In the genomic region with DNA sequence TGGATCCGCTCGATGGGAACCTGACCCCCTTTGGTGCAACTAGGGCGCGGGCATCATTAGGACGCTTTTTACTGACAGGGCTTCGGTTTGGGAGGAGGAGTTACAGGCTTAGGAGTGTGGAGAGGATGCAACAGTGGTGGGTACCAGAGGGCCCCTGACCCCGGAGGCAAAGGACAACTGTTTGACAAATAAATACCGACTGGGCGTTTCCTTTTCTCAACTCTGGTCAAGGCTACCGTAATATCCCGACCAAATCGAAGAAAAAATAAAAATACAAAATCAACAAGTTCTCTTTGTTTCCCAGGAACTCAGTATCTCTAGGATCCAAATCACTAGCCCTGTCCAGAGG, we compare ENCODE assay signal across 8 cellular contexts. TPM values are rescaled to one million over a fixed set of nuclear protein-coding genes. Genes with fewer than 3 reads are reported as not detected.
DNase-seq lines count a peak whose midpoint lies in the region; ATAC-seq, FAIRE-seq and TF ChIP-seq lines count a peak whose summit lies in the region.

No MANE protein-coding gene starts in this region.

- intact Hi-C loops in HepG2 (cut with micrococcal nuclease; ENCODE audit: unreplicated experiment) (no loop called here), testis (cut with DNase I; ENCODE audit: low total_unique reads) (no loop called here)

- H3K79me2 ChIP-seq in HepG2 (ENCODE audit: insufficient read depth, low read length) = no peaks in the 10 kb centered on the region

- H3K4me1 Mint-ChIP-seq in T-helper 1 cell treated with Interleukin-12 subunit alpha and Interleukin-12 subunit beta and Interleukin-4 antibody, amounts not matched to agents 30 μg/mL and 1 μg/mL, for 36 hours (ENCODE audit: low read depth) = no peaks in the 10 kb centered on the region

- no peak overlapping the region for H3K27ac ChIP-seq in HepG2 (ENCODE audit: extremely low read length, insufficient read depth, low read length)
- H3K27ac ChIP-seq in testis = no peak overlapping the region

- CTCF ChIA-PET in HepG2 (lab: Yijun Ruan, JAX; ENCODE audit: low intra/inter-chr PET ratio, low total read pairs) = no interaction called here

- TF ChIP-seq RAD21 in HepG2 (CRISPR knock-in tag; IDR thresholded peaks at IDR 0.05) = no peak

- in situ Hi-C loops in HepG2 (cut with HindIII; ENCODE audit: extremely low pct_ligation_motif_present, low pct_unique_long_range_greater_than_20kb) = no loop called here

- POLR2A ChIA-PET in HepG2 (lab: Yijun Ruan, JAX) = interaction anchor here (1.3 kb wide), 1 partner anchor 10 kb away, joined by 3 read pairs; no protein-coding TSS in a partner anchor

- H3K27ac Mint-ChIP-seq in T-helper 1 cell treated with Interleukin-12 subunit alpha and Interleukin-12 subunit beta and Interleukin-4 antibody, amounts not matched to agents 30 μg/mL and 1 μg/mL, for 36 hours = no peak overlapping the region

- H3K4me2 ChIP-seq in HepG2 (ENCODE audit: low read depth, low read length) = peak overlapping the region; percentile 83

- peak; percentile 64 for ATAC-seq in HepG2
- ATAC-seq in GM21360 (IDR thresholded peaks at IDR 0.05; ENCODE audit: unreplicated experiment) = no peak

- DNase-seq in T-helper 1 cell (no peak), adipocyte (ENCODE audit: low read depth) (no peak), HepG2 (ENCODE audit: low spot score) (peak; percentile 36), testis (no peak), cerebellum (ENCODE audit: low spot score) (no peak), NCI-H1417 treated with DMSO at 0.1 percent for 48 hours (lab: John Stamatoyannopoulos, UW) (no peak)

- H3K4me1 ChIP-seq in adipocyte (ENCODE audit: control insufficient read depth, insufficient read depth, low read length) (peaks cover 22% of the 10 kb centered on the region), HepG2 (ENCODE audit: insufficient read depth, low read length) (peaks cover 68% of the 10 kb centered on the region), testis (peaks cover 13% of the 10 kb centered on the region)

- TF ChIP-seq EP300 in HepG2 (IDR thresholded peaks at IDR 0.05; ENCODE audit: low read depth in 2 of 2, low read length in 2 of 2) = no peak
- no peak for TF ChIP-seq EP300 in HepG2 (CRISPR knock-in tag; IDR thresholded peaks at IDR 0.05; ENCODE audit: borderline replicate concordance)

- H3K9me3 ChIP-seq in adipocyte (ENCODE audit: control insufficient read depth, low read length) (no peaks in the 10 kb centered on the region), HepG2 (ENCODE audit: low read length) (no peaks in the 10 kb centered on the region), testis (no peaks in the 10 kb centered on the region)

- no peaks in the 10 kb centered on the region for H3K9me3 Mint-ChIP-seq in T-helper 1 cell treated with Interleukin-12 subunit alpha and Interleukin-12 subunit beta and Interleukin-4 antibody, amounts not matched to agents 30 μg/mL and 1 μg/mL, for 36 hours

- no peaks in the 10 kb centered on the region for H3K36me3 Mint-ChIP-seq in T-helper 1 cell treated with Interleukin-12 subunit alpha and Interleukin-12 subunit beta and Interleukin-4 antibody, amounts not matched to agents 30 μg/mL and 1 μg/mL, for 36 hours (ENCODE audit: low read depth)

- peaks cover 71% of the 10 kb centered on the region for H3K27me3 ChIP-seq in adipocyte (replicated peaks; ENCODE audit: control insufficient read depth, insufficient read depth, low read length)
- H3K27me3 ChIP-seq in HepG2 (ENCODE audit: control insufficient read depth in 1 of 2, insufficient read depth in 2 of 2, low read length in 2 of 2) = peaks cover 5 to 54% of the 10 kb centered on the region in 2 experiments
- no peaks in the 10 kb centered on the region for H3K27me3 ChIP-seq in testis

- TF ChIP-seq POLR2A in HepG2 (IDR thresholded peaks at IDR 0.05; ENCODE audit: insufficient read depth in 1 of 2, low read depth in 2 of 2, low read length in 2 of 2) (no peak), testis (IDR thresholded peaks at IDR 0.05) (no peak)

- 0% methylated on average over 12 of the region's 12 CpGs for WGBS in HepG2 (ENCODE audit: low lambda C conversion rate)
- 3 to 9% methylated on average over 12 of the region's 12 CpGs for WGBS in testis, 2 donors

- H3K9ac ChIP-seq in adipocyte (ENCODE audit: low read length) (no peak overlapping the region), HepG2 (ENCODE audit: insufficient read depth, low read depth, low read length) (no peak overlapping the region)

- no peaks in the 10 kb centered on the region for H3K36me3 ChIP-seq in adipocyte (ENCODE audit: control insufficient read depth, insufficient read depth, low read length, severe bottlenecking)
- H3K36me3 ChIP-seq in HepG2 (replicated peaks in 1 of 2; ENCODE audit: control insufficient read depth in 1 of 2, insufficient read depth in 2 of 2, low read length in 2 of 2) = no peaks in the 10 kb centered on the region
- H3K36me3 ChIP-seq in testis (ENCODE audit: low read depth, missing control alignments) = no peaks in the 10 kb centered on the region

- H2AFZ ChIP-seq in HepG2 (ENCODE audit: low read length) = no peak overlapping the region

- H3K27me3 Mint-ChIP-seq in T-helper 1 cell treated with Interleukin-12 subunit alpha and Interleukin-12 subunit beta and Interleukin-4 antibody, amounts not matched to agents 30 μg/mL and 1 μg/mL, for 36 hours (ENCODE audit: low read depth) = peaks cover 63% of the 10 kb centered on the region

- no peak for FAIRE-seq in HepG2 (lab: Jason Lieb, UNC)

- no TSS peak for BruUV-seq in HepG2 (replicated peaks; lab: Mats Ljungman, UMichigan)

- no peak for TF ChIP-seq CTCF in HepG2 (CRISPR knock-in tag; IDR thresholded peaks at IDR 0.05)
- TF ChIP-seq CTCF in testis (IDR thresholded peaks at IDR 0.05) = no peak

- peak overlapping the region; percentile 71 for H3K4me3 ChIP-seq in adipocyte (ENCODE audit: low read length)
- H3K4me3 ChIP-seq in HepG2 (replicated peaks in 1 of 3; ENCODE audit: insufficient read depth in 1 of 3, low read depth in 2 of 3, low read length in 3 of 3) = peak overlapping the region; percentile 52 to 72 (median 62)
- peak overlapping the region; percentile 24 to 57 for H3K4me3 ChIP-seq in testis

- peak overlapping the region; percentile 21 for H3K4me3 Mint-ChIP-seq in T-helper 1 cell treated with Interleukin-12 subunit alpha and Interleukin-12 subunit beta and Interleukin-4 antibody, amounts not matched to agents 30 μg/mL and 1 μg/mL, for 36 hours

- no peaks in the 10 kb centered on the region for H4K20me1 ChIP-seq in HepG2 (ENCODE audit: insufficient read depth, low read length)

TF ChIP-seq in HepG2, 621 proteins besides CTCF, POLR2A, EP300 and RAD21 (continues in another document):
- no peak for TF ChIP-seq TOE1 (CRISPR knock-in tag; IDR thresholded peaks at IDR 0.05)
- peak; percentile 98 for TF ChIP-seq GZF1 (CRISPR knock-in tag; IDR thresholded peaks at IDR 0.05)
- TF ChIP-seq HDAC1 (CRISPR knock-in tag; IDR thresholded peaks at IDR 0.05) = peak; percentile 28; the same call in 1 of the 2 replicates
- 0 out of 2 replicates have a peak, but pooled peaks have one; percentile 13 for TF ChIP-seq ZNF205 (CRISPR knock-in tag; IDR thresholded peaks at IDR 0.05)

RNA-seq across cellular contexts. Expression of a gene that starts 0.3 kb away (rescaled TPM):
- total RNA-seq in HepG2 (2016; rRNA removed; fragmentation: Illumina TruSeq; extraction: Trizol) = 6.2 and 10.2 TPM in 2 replicates
- 7.1 TPM in 2 replicates for total RNA-seq in HepG2 (2016; cell fraction: cytosol; rRNA removed; fragmentation: Illumina TruSeq; extraction: Trizol; ENCODE audit: low read depth)
- 6.5 and 10.7 TPM in 2 replicates for total RNA-seq in HepG2 (2016; cell fraction: insoluble cytoplasmic fraction; rRNA removed; fragmentation: Illumina TruSeq; extraction: Trizol)
- total RNA-seq in HepG2 (2016; cell fraction: membrane; rRNA removed; fragmentation: Illumina TruSeq; extraction: Trizol) = 7.4 and 9.0 TPM in 2 replicates
- 6.0 and 6.2 TPM in 2 replicates for total RNA-seq in HepG2 (2016; cell fraction: nucleus; rRNA removed; fragmentation: Illumina TruSeq; extraction: Trizol)
- polyA plus RNA-seq in HepG2 (2011; rRNA removed) = 3.1 and 3.8 TPM in 2 replicates
- polyA plus RNA-seq in HepG2 (2011; cell fraction: cytosol; rRNA removed) = 3.0 and 3.5 TPM in 2 replicates
- 2.5 and 3.9 TPM in 2 replicates for polyA plus RNA-seq in HepG2 (2011; cell fraction: nucleus; rRNA removed)
- polyA plus RNA-seq in HepG2 (2012) = 3.7 and 6.9 TPM in 2 replicates
- polyA plus RNA-seq in HepG2 (2016; cell fraction: cytosol; fragmentation: Illumina TruSeq; extraction: Trizol; ENCODE audit: low read depth) = 2.6 and 3.2 TPM in 2 replicates
- 7.5 and 8.9 TPM in 2 replicates for polyA plus RNA-seq in HepG2 (2016; cell fraction: insoluble cytoplasmic fraction; fragmentation: Illumina TruSeq; extraction: Trizol; ENCODE audit: low read depth)
- 4.2 and 5.5 TPM in 2 replicates for polyA plus RNA-seq in HepG2 (2016; cell fraction: membrane; fragmentation: Illumina TruSeq; extraction: Trizol; ENCODE audit: low read depth)
- 2.1 and 4.9 TPM in 2 replicates for polyA plus RNA-seq in HepG2 (2016; cell fraction: nucleus; fragmentation: Illumina TruSeq; extraction: Trizol; ENCODE audit: insufficient read depth, low read depth)
- 6.4 TPM in 1 of 2 replicates, not detected in the other for polyA minus RNA-seq in HepG2 (2011; rRNA and poly(A)+ RNA removed; ENCODE audit: low replicate concordance)
- polyA minus RNA-seq in HepG2 (2011; cell fraction: cytosol; rRNA and poly(A)+ RNA removed) = 3.3 and 4.8 TPM in 2 replicates
- polyA minus RNA-seq in HepG2 (2011; cell fraction: nucleus; rRNA and poly(A)+ RNA removed) = 9.3 and 13.4 TPM in 2 replicates
- total RNA-seq in testis = 1 to 10 TPM in 1 of 2 donors, under 1 TPM in 1; 0.68 to 1.1 TPM
- polyA plus RNA-seq in testis (ENCODE audit: insufficient read depth, low read depth, low replicate concordance) = 1.2 TPM
- 14.9 TPM for total RNA-seq in cerebellum
